In the genomic region with DNA sequence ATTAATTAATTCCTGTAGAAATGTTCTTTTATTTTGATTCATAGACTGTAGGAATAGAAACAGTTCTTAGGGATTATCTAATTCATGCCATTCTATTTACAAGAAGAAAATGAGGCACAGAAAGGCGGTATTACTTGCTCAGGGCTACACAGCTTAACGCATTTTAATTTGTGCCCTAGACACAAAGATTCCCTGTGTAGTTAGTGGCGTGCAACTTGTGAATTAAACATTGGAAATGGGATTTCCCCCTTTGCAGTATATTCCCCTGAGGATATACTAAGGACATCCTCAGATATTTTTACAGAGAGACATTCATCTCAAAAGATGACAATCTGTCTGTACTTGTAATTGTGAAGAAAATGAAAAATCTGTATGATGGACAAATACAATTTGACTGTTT, we compare ENCODE assay signal across 18 cellular contexts.
DNase-seq lines count a peak whose midpoint lies in the region; TF ChIP-seq lines count a peak whose summit lies in the region.
"Had no signal": no experiment of that assay in that cellular context is flagged by ENCODE, and none has a peak within 500 bp of the region (broad histone marks: within the 10 kb centered on the region; RNA-seq: fewer than 3 reads in every experiment).

No MANE protein-coding gene starts in this region.

- H3K9me3 ChIP-seq in esophagus squamous epithelium (no peaks in the 10 kb centered on the region), SJCRH30 (replicated peaks) (no peaks in the 10 kb centered on the region)
- H3K9me3 ChIP-seq: BE2C, BLaER1, Caco-2 had no signal

- H3K27ac ChIP-seq in esophagus squamous epithelium (no peak overlapping the region), SJCRH30 (no peak overlapping the region)
- H3K27ac ChIP-seq: BLaER1 had no signal

- 48 to 62% methylated on average over 3 of the region's 3 CpGs for WGBS in esophagus squamous epithelium, 2 donors

- H3K36me3 ChIP-seq in esophagus squamous epithelium = no peaks in the 10 kb centered on the region
- no peaks in the 10 kb centered on the region for H3K36me3 ChIP-seq in SJCRH30
- H3K36me3 ChIP-seq: BE2C, BLaER1 had no signal

- H3K4me3 ChIP-seq in esophagus squamous epithelium (no peak overlapping the region), SJCRH30 (no peak overlapping the region)
- H3K4me3 ChIP-seq: BLaER1 had no signal

- H3K4me1 ChIP-seq in esophagus squamous epithelium (no peaks in the 10 kb centered on the region), SJCRH30 (0 out of 2 replicates have a peak, but pooled peaks cover 2% of the 10 kb centered on the region)
- H3K4me1 ChIP-seq: BE2C, BLaER1, Caco-2 had no signal

- in situ Hi-C loops in SK-MEL-5 (cut with HindIII; ENCODE audit: low pct_unique_long_range_greater_than_20kb, low sequenced_read_pairs) = no loop called here

- no peak for TF ChIP-seq CTCF in esophagus squamous epithelium (IDR thresholded peaks at IDR 0.05)

- no peak for TF ChIP-seq POLR2A in esophagus squamous epithelium (IDR thresholded peaks at IDR 0.05)

- intact Hi-C loops in esophagus squamous epithelium (cut with DNase I) = no loop called here

- DNase-seq in COLO829 (ENCODE audit: low spot score) (peak; percentile 24), NCI-H69 (lab: John Stamatoyannopoulos, UW) (peak; percentile 47), SK-MEL-5 (ENCODE audit: low read depth, low spot score) (peak; percentile 44), esophagus squamous epithelium (lab: John Stamatoyannopoulos, UW) (no peak), SJCRH30 (no peak)
- DNase-seq in activated CD4-positive, alpha-beta T cell treated with anti-CD3 and anti-CD28 coated beads for 1 hour = no peak
- DNase-seq: 8988T; ACHN; BE2C; C1 segment of cervical spinal cord; Caco-2; Calu3; CD4-positive, alpha-beta memory T cell; CD4-positive, CD25-positive, alpha-beta regulatory T cell; CD8-positive, alpha-beta memory T cell; DMS79 treated with DMSO at 0.1 percent for 48 hours; GF-D8 had no signal

- H3K27me3 ChIP-seq in esophagus squamous epithelium = no peaks in the 10 kb centered on the region
- H3K27me3 ChIP-seq in SJCRH30 = no peaks in the 10 kb centered on the region
- H3K27me3 ChIP-seq: BE2C, BLaER1 had no signal

Comparison
In these comparisons a context has a peak if more than half of its experiments do, and no peak if none do; other contexts are left out.
1. DNase-seq: peak in COLO829 (single experiment), NCI-H69 (single experiment) and SK-MEL-5 (single experiment); none in esophagus squamous epithelium (single experiment), activated CD4-positive, alpha-beta T cell treated with anti-CD3 and anti-CD28 coated beads for 1 hour (single experiment) and SJCRH30 (0 of 2).